Comparison of ENCODE assay signal across 8 cellular contexts in genomic region chr7:158824028-158824427, GRCh38. TPM values are rescaled to one million over a fixed set of nuclear protein-coding genes. Genes with fewer than 3 reads are reported as not detected.
DNase-seq lines count a peak whose midpoint lies in the region; ATAC-seq and TF ChIP-seq lines count a peak whose summit lies in the region.

No MANE protein-coding gene starts in this region.

- H4K20me1 ChIP-seq in GM23248 (ENCODE audit: insufficient read depth): no peaks in the 10 kb centered on the region
- H4K20me1 ChIP-seq in MM.1S (ENCODE audit: insufficient read depth, low read length): no peaks in the 10 kb centered on the region

- H3K27ac ChIP-seq in GM23248 (peak overlapping the region; percentile 1; the same call in 1 of the 2 replicates), MM.1S (ENCODE audit: low read length) (peak overlapping the region; percentile 7; the same call in 1 of the 2 replicates), A673 (ENCODE audit: low read depth, low read length, poor library complexity, severe bottlenecking) (no peak overlapping the region), psoas muscle (no peak overlapping the region)

- no peak overlapping the region for H3K4me3 ChIP-seq in GM23248
- H3K4me3 ChIP-seq in MM.1S (ENCODE audit: low read length): no peak overlapping the region
- no peak overlapping the region for H3K4me3 ChIP-seq in A673 (ENCODE audit: low read depth, low read length, poor library complexity, severe bottlenecking)
- no peak overlapping the region for H3K4me3 ChIP-seq in psoas muscle

- no peak for TF ChIP-seq CTCF in GM13977 (IDR thresholded peaks at IDR 0.05; ENCODE audit: extremely low read depth, insufficient read depth, missing control alignments)
- no peak for TF ChIP-seq CTCF in MM.1S (IDR thresholded peaks at IDR 0.05; ENCODE audit: low read length)
- no peak for TF ChIP-seq CTCF in A673 (conservative IDR thresholded peaks at IDR 0.05; ENCODE audit: low read depth, low read length)
- TF ChIP-seq CTCF in psoas muscle (IDR thresholded peaks at IDR 0.05): no peak

- WGBS in GM23248 (ENCODE audit: low coverage in 1 of 2, low lambda C conversion rate in 2 of 2, missing lambda C conversion rate in 2 of 2), 2 experiments: 33 to 38% methylated on average over 4 of the region's 4 CpGs
- 31 to 45% (median 34%) methylated on average over 4 of the region's 4 CpGs for WGBS in psoas muscle, 3 donors

- in situ Hi-C loops in GM13977 (cut with MboI; ENCODE audit: low pct_unique_long_range_greater_than_20kb, low sequenced_read_pairs, unreplicated experiment) (no loop called here), GM23248 (cut with MboI) (no loop called here)

- CTCF ChIA-PET in A673 (lab: Charles Lee): no interaction called here

- no peaks in the 10 kb centered on the region for H3K27me3 ChIP-seq in GM23248 (replicated peaks; ENCODE audit: insufficient read depth)
- no peaks in the 10 kb centered on the region for H3K27me3 ChIP-seq in MM.1S (replicated peaks; ENCODE audit: insufficient read depth, low read length)
- no peaks in the 10 kb centered on the region for H3K27me3 ChIP-seq in A673 (replicated peaks; ENCODE audit: insufficient read depth, low read depth, low read length, poor library complexity)
- H3K27me3 ChIP-seq in psoas muscle (ENCODE audit: insufficient read depth in 3 of 3, low read length in 2 of 3): no peaks in the 10 kb centered on the region

- H2AFZ ChIP-seq in GM23248 (no peak overlapping the region), MM.1S (ENCODE audit: low read length) (no peak overlapping the region)

- H3F3A ChIP-seq in GM23248 (ENCODE audit: insufficient read depth) (peaks cover 44% of the 10 kb centered on the region), MM.1S (ENCODE audit: insufficient read depth, low read length) (peaks cover 12% of the 10 kb centered on the region)

- DNase-seq in GM13977 (ENCODE audit: low spot score) (peak; percentile 61), GM23248 (peak; percentile 71), MM.1S (peak; percentile 65), A673 (ENCODE audit: low spot score) (no peak), COLO829 (ENCODE audit: low spot score) (no peak), psoas muscle (no peak)
- peak; percentile 67 for DNase-seq in activated T-helper 2 cell treated with anti-CD3 and anti-CD28 coated beads, Interferon-gamma antibody, Interleukin-2, Interleukin-4, amounts not matched to agents 10 μg/mL and 5 μg/mL and 100 μg/mL, durations not matched to agents 14 hours and 24 hours and 36 hours (ENCODE audit: low spot score)
- peak; percentile 67 for DNase-seq in stimulated activated CD8-positive, alpha-beta memory T cell treated with anti-CD3 and anti-CD28 coated beads, Interleukin-4, amount 100 ng/mL, for 48 hours

- H3K36me3 ChIP-seq in GM23248 (ENCODE audit: low read depth) (no peaks in the 10 kb centered on the region), MM.1S (replicated peaks; ENCODE audit: insufficient read depth, low read length) (no peaks in the 10 kb centered on the region), A673 (ENCODE audit: insufficient read depth, low read length, poor library complexity, severe bottlenecking) (no peaks in the 10 kb centered on the region), psoas muscle (ENCODE audit: insufficient read depth in 1 of 2, low read depth in 1 of 2) (peaks cover 0 to 12% of the 10 kb centered on the region in 2 donors)

- H3K79me2 ChIP-seq in GM23248 (ENCODE audit: insufficient read depth) (peaks cover 91% of the 10 kb centered on the region), MM.1S (ENCODE audit: low read length) (peaks cover 87% of the 10 kb centered on the region)

- H3K27me3 Mint-ChIP-seq in activated T-helper 2 cell treated with anti-CD3 and anti-CD28 coated beads, Interferon-gamma antibody, Interleukin-2, Interleukin-4, amounts not matched to agents 10 μg/mL and 5 μg/mL and 100 μg/mL, durations not matched to agents 14 hours and 24 hours and 36 hours (ENCODE audit: low read depth): no peaks in the 10 kb centered on the region

- H3K4me3 Mint-ChIP-seq in activated T-helper 2 cell treated with anti-CD3 and anti-CD28 coated beads, Interferon-gamma antibody, Interleukin-2, Interleukin-4, amounts not matched to agents 10 μg/mL and 5 μg/mL and 100 μg/mL, durations not matched to agents 14 hours and 24 hours and 36 hours (ENCODE audit: low read depth): peak overlapping the region; percentile 33

- H3K4me1 ChIP-seq in GM23248 (ENCODE audit: insufficient read depth) (peaks cover 41% of the 10 kb centered on the region), MM.1S (ENCODE audit: low read length) (peaks cover 13% of the 10 kb centered on the region), A673 (ENCODE audit: insufficient read depth, low read length, poor library complexity, severe bottlenecking) (peaks cover 25% of the 10 kb centered on the region), psoas muscle (peaks cover 45% of the 10 kb centered on the region)

- H3K27ac Mint-ChIP-seq in activated T-helper 2 cell treated with anti-CD3 and anti-CD28 coated beads, Interferon-gamma antibody, Interleukin-2, Interleukin-4, amounts not matched to agents 10 μg/mL and 5 μg/mL and 100 μg/mL, durations not matched to agents 14 hours and 24 hours and 36 hours: peak overlapping the region; percentile 87

- intact Hi-C loops in activated T-helper 2 cell treated with anti-CD3 and anti-CD28 coated beads, Interferon-gamma antibody, Interleukin-2, Interleukin-4, amounts not matched to agents 10 μg/mL and 5 μg/mL and 100 μg/mL, durations not matched to agents 14 hours and 24 hours and 36 hours (cut with micrococcal nuclease): loop anchor here (2.0 to 5.0 kb wide), 3 partner anchors 13 to 167 kb away; no protein-coding TSS in a partner anchor
- intact Hi-C loops in A673 (cut with micrococcal nuclease; ENCODE audit: unreplicated experiment): no loop called here
- intact Hi-C loops in psoas muscle (cut with DNase I): no loop called here

- ATAC-seq in psoas muscle: no peak

- H3K9me2 ChIP-seq in GM23248 (ENCODE audit: insufficient read depth): no peaks in the 10 kb centered on the region
- H3K9me2 ChIP-seq in MM.1S (replicated peaks; ENCODE audit: insufficient read depth, low read length): no peaks in the 10 kb centered on the region

- POLR2A ChIA-PET in A673 (lab: Charles Lee; ENCODE audit: low non-redundant PET): no interaction called here

- peaks cover 22% of the 10 kb centered on the region for H3K36me3 Mint-ChIP-seq in activated T-helper 2 cell treated with anti-CD3 and anti-CD28 coated beads, Interferon-gamma antibody, Interleukin-2, Interleukin-4, amounts not matched to agents 10 μg/mL and 5 μg/mL and 100 μg/mL, durations not matched to agents 14 hours and 24 hours and 36 hours (ENCODE audit: low read depth)

- no TSS peak for BruUV-seq in A673 (replicated peaks; lab: Mats Ljungman, UMichigan)

- peaks cover 61% of the 10 kb centered on the region for H3K4me1 Mint-ChIP-seq in activated T-helper 2 cell treated with anti-CD3 and anti-CD28 coated beads, Interferon-gamma antibody, Interleukin-2, Interleukin-4, amounts not matched to agents 10 μg/mL and 5 μg/mL and 100 μg/mL, durations not matched to agents 14 hours and 24 hours and 36 hours (ENCODE audit: low read depth)

- H3K9ac ChIP-seq in GM23248: no peak overlapping the region
- H3K9ac ChIP-seq in MM.1S (ENCODE audit: low read length): no peak overlapping the region

- H3K4me2 ChIP-seq in GM23248 (ENCODE audit: unreplicated experiment) (no peak overlapping the region), MM.1S (ENCODE audit: low read depth, low read length) (no peak overlapping the region)

- H3K9me3 ChIP-seq in GM23248 (ENCODE audit: low read depth): no peaks in the 10 kb centered on the region
- H3K9me3 ChIP-seq in MM.1S (replicated peaks; ENCODE audit: insufficient read depth, low read length): no peaks in the 10 kb centered on the region
- H3K9me3 ChIP-seq in A673 (ENCODE audit: low read depth, low read length, poor library complexity, severe bottlenecking): no peaks in the 10 kb centered on the region
- no peaks in the 10 kb centered on the region for H3K9me3 ChIP-seq in psoas muscle

- no peaks in the 10 kb centered on the region for H3K9me3 Mint-ChIP-seq in activated T-helper 2 cell treated with anti-CD3 and anti-CD28 coated beads, Interferon-gamma antibody, Interleukin-2, Interleukin-4, amounts not matched to agents 10 μg/mL and 5 μg/mL and 100 μg/mL, durations not matched to agents 14 hours and 24 hours and 36 hours

RNA-seq across cellular contexts. Expression of gene ESYT2, which starts 5.3 kb away (rescaled TPM):
- total RNA-seq in GM23248 (2014; rRNA removed; shearing (Covaris generic)): 118 and 129 TPM in 2 replicates
- polyA plus RNA-seq in GM23248 (2016; fragmentation: Nextera tagmentation; extraction: Ambion mirVana) (48.7 and 49.9 TPM in 2 replicates), psoas muscle (10 to 100 TPM; 27.5 to 44.0 (median 28.5) TPM)
- total RNA-seq in activated T-helper 2 cell treated with anti-CD3 and anti-CD28 coated beads, Interferon-gamma antibody, Interleukin-2, Interleukin-4, amounts not matched to agents 10 μg/mL and 5 μg/mL and 100 μg/mL, durations not matched to agents 14 hours and 24 hours and 36 hours: 62.4 and 64.2 TPM in 2 replicates
- total RNA-seq in A673 (2021) (33.3 and 37.5 TPM in 2 replicates), psoas muscle (10 to 100 TPM; 35.9 to 63.4 (median 54.1) TPM)

RNA-seq across cellular contexts. Expression of gene DYNC2I1, which starts 32.3 kb away (rescaled TPM):
- 6.5 and 6.7 TPM in 2 replicates for total RNA-seq in GM23248 (2014; rRNA removed; shearing (Covaris generic))
- polyA plus RNA-seq in GM23248 (2016; fragmentation: Nextera tagmentation; extraction: Ambion mirVana) (17.3 and 21.6 TPM in 2 replicates), psoas muscle (10 to 100 TPM in 2 of 3 donors, 1 to 10 TPM in 1; 9.7 to 18.1 (median 10.0) TPM)
- total RNA-seq in activated T-helper 2 cell treated with anti-CD3 and anti-CD28 coated beads, Interferon-gamma antibody, Interleukin-2, Interleukin-4, amounts not matched to agents 10 μg/mL and 5 μg/mL and 100 μg/mL, durations not matched to agents 14 hours and 24 hours and 36 hours: 13.6 and 14.9 TPM in 2 replicates
- total RNA-seq in A673 (2021) (20.1 and 20.7 TPM in 2 replicates), psoas muscle (10 to 100 TPM; 11.1 to 23.6 (median 18.2) TPM)

Comparison
In these comparisons a context has a peak if more than half of its experiments do, and no peak if none do; other contexts are left out.
1. DNase-seq: peak in GM13977 (single experiment), GM23248 (single experiment), MM.1S (single experiment), activated T-helper 2 cell treated with anti-CD3 and anti-CD28 coated beads, Interferon-gamma antibody, Interleukin-2, Interleukin-4, amounts not matched to agents 10 μg/mL and 5 μg/mL and 100 μg/mL, durations not matched to agents 14 hours and 24 hours and 36 hours (single experiment) and stimulated activated CD8-positive, alpha-beta memory T cell treated with anti-CD3 and anti-CD28 coated beads, Interleukin-4, amount 100 ng/mL, for 48 hours (single experiment); none in A673 (single experiment), COLO829 (single experiment) and psoas muscle (0 of 2).
2. H3K27ac ChIP-seq: peak in GM23248 (single experiment) and MM.1S (single experiment); none in A673 (single experiment) and psoas muscle (single experiment).